In the genomic region with DNA sequence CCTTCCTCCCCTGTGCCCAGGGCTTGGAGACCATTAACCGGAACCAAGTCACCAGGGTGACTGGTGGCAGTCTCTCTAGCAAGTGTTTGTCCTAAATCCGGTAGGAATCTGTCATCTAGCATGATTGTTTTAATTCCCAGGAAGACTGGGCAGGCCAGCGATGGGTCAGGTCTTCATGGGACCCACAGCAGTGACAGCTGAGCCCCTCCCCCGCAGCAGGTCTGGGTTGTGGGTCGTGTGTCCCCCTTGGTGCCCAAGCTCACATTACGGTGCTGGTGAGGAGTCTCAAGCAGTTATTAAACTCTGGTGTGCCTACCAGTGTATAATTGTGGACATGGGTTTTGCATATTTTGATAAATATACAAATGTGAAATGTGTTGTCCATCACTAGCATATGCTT, we compare ENCODE assay signal across 4 cellular contexts.
"Had no signal": no experiment of that assay in that cellular context is flagged by ENCODE, and none has a peak within 500 bp of the region (broad histone marks: within the 10 kb centered on the region; RNA-seq: fewer than 3 reads in every experiment).

No MANE protein-coding gene starts in this region.

- H3K27ac Mint-ChIP-seq: GM23338, H9 had no signal

- H3K4me3 ChIP-seq: GM23338 had no signal

- ATAC-seq: GM23338 had no signal

- DNase-seq: H9, HCEC 1CT, IMR-90 had no signal

- H3K4me3 Mint-ChIP-seq: GM23338, H9 had no signal

- H3K9me3 Mint-ChIP-seq: GM23338, H9 had no signal
